8 cellular contexts compared by ENCODE assay signal in the genomic region with DNA sequence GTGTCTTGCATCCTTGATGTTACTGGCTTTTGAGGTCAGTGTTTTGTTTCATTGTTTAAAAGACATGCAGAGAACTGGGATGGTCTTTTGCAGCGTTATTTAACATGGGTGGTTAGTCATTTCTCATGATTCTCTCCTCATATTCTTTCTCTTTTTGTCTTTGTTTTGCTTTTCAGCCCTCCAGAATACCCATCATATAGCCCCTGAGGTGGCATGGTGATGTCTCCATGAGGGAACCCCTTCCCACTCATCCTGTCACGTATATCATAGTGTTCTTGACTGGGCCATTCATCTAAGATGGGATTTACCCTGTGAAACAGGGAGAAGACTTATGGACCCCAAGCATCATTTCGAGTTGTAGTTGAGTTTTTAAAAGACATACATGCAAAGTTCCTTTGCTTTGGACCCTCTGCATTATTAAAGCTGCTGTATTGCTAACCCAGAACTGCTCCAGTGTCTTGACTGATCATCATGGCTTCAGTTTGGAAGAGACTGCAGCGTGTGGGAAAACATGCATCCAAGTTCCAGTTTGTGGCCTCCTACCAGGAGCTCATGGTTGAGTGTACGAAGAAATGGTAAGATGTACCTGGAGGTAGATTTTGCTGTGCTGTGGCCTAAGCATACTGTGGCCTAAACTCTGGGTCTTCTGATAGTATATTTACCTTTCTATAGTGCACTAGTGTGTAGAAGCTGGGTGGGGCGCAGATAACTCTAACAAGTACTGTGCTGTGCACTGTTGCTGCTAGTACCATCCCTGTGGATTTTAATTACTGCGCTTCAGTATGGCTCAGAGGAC. TPM values are rescaled to one million over a fixed set of nuclear protein-coding genes. Genes with fewer than 3 reads are reported as not detected.
A peak's percentile ranks its signal among the peaks of the same experiment; 100 is the strongest.
DNase-seq lines count a peak whose midpoint lies in the region; ATAC-seq and TF ChIP-seq lines count a peak whose summit lies in the region.

No MANE protein-coding gene starts in this region.

- no peak overlapping the region for H3K27ac ChIP-seq in OCI-LY1 (ENCODE audit: low read depth, low read length, poor library complexity, severe bottlenecking)
- H3K27ac ChIP-seq in epithelial cell of prostate = peak overlapping the region; percentile 89
- H3K27ac ChIP-seq in psoas muscle = peak overlapping the region; percentile 81

- no peaks in the 10 kb centered on the region for H3F3A ChIP-seq in OCI-LY1 (ENCODE audit: insufficient read depth, low read length)

- H3K27me3 ChIP-seq in OCI-LY1 (ENCODE audit: insufficient read depth, low read length) (no peaks in the 10 kb centered on the region), psoas muscle (ENCODE audit: insufficient read depth in 3 of 3, low read length in 2 of 3) (no peaks in the 10 kb centered on the region)

- H3K9me2 ChIP-seq in OCI-LY1 (ENCODE audit: low read depth, low read length) = no peaks in the 10 kb centered on the region

- no peak for ATAC-seq in psoas muscle
- ATAC-seq in GM19467 (IDR thresholded peaks at IDR 0.05; ENCODE audit: unreplicated experiment) = no peak
- no peak for ATAC-seq in HG02852 (IDR thresholded peaks at IDR 0.05; ENCODE audit: unreplicated experiment)

- peak overlapping the region; percentile 91 for H3K4me2 ChIP-seq in OCI-LY1 (ENCODE audit: low read length)

- no peaks in the 10 kb centered on the region for H4K20me1 ChIP-seq in OCI-LY1 (ENCODE audit: insufficient read depth, low read length)

- H3K36me3 ChIP-seq in OCI-LY1 (ENCODE audit: insufficient read depth, low read length) (peaks cover 42% of the 10 kb centered on the region), psoas muscle (ENCODE audit: insufficient read depth in 1 of 2, low read depth in 1 of 2) (no peaks in the 10 kb centered on the region)

- H3K9me3 ChIP-seq in OCI-LY1 (ENCODE audit: low read length) = peaks cover 5% of the 10 kb centered on the region
- no peaks in the 10 kb centered on the region for H3K9me3 ChIP-seq in psoas muscle

- DNase-seq in GM12865 (ENCODE audit: low read depth) (no peak), epithelial cell of prostate (ENCODE audit: low read depth, low spot score) (no peak), psoas muscle (no peak), iPS-NIHi7 (ENCODE audit: extremely low spot score) (no peak), KBM-7 (no peak)

- H3K4me3 ChIP-seq in GM12865 (ENCODE audit: low read depth, low read length) (peak overlapping the region; percentile 71), OCI-LY1 (ENCODE audit: low read depth, low read length, poor library complexity, severe bottlenecking) (peak overlapping the region; percentile 76), psoas muscle (peak overlapping the region; percentile 77)

- TF ChIP-seq CTCF in GM12865 (IDR thresholded peaks at IDR 0.05; ENCODE audit: insufficient read depth, low read depth, low read length, missing control alignments) = no peak
- no peak for TF ChIP-seq CTCF in OCI-LY1 (IDR thresholded peaks at IDR 0.05; ENCODE audit: low read length)
- TF ChIP-seq CTCF in psoas muscle (IDR thresholded peaks at IDR 0.05) = no peak

- WGBS in psoas muscle, 3 donors = 73 to 75% (median 74%) methylated on average over 7 of the region's 7 CpGs

- H3K4me1 ChIP-seq in OCI-LY1 (ENCODE audit: insufficient read depth, low read length, severe bottlenecking) (peaks cover 25% of the 10 kb centered on the region), psoas muscle (peaks cover 25% of the 10 kb centered on the region)

- intact Hi-C loops in psoas muscle (cut with DNase I) = loop anchor here (5.0 kb wide), 2 partner anchors 65 to 250 kb away; no protein-coding TSS in a partner anchor

- no peaks in the 10 kb centered on the region for H3K79me2 ChIP-seq in OCI-LY1 (ENCODE audit: insufficient read depth, low read length)

- peak overlapping the region; percentile 67 for H3K9ac ChIP-seq in OCI-LY1 (ENCODE audit: low read length)

- in situ Hi-C loops in KBM-7 (cut with MboI; ENCODE audit: low pct_unique_long_range_greater_than_20kb, low sequenced_read_pairs) = no loop called here

- H2AFZ ChIP-seq in OCI-LY1 (ENCODE audit: low read length) = no peak overlapping the region

RNA-seq across cellular contexts. Expression of a gene that starts 1.4 kb away (rescaled TPM):
- 10 to 100 TPM; 14.3 to 20.2 (median 16.9) TPM for total RNA-seq in psoas muscle
- 10 to 100 TPM in 1 of 3 donors, 1 to 10 TPM in 2; 3.9 to 10.1 (median 5.2) TPM for polyA plus RNA-seq in psoas muscle
